In genomic region chr2:3336844-3337243, GRCh38 we compare ENCODE assay signal across 7 cellular contexts.
"Had no signal": no experiment of that assay in that cellular context is flagged by ENCODE, and none has a peak within 500 bp of the region (broad histone marks: within the 10 kb centered on the region; RNA-seq: fewer than 3 reads in every experiment).

No MANE protein-coding gene starts in this region.

- H3K4me3 ChIP-seq: GM23248, HAP-1 had no signal

- H2AFZ ChIP-seq: GM23248 had no signal

- FAIRE-seq: HTR-8/SVneo had no signal

- H3K4me1 ChIP-seq: HAP-1 had no signal

- H3K9me3 ChIP-seq: HAP-1 had no signal

- ATAC-seq: HCT116 had no signal

- H3K27ac ChIP-seq: GM23248 had no signal

- H3K9ac ChIP-seq: GM23248 had no signal

- DNase-seq: GM23248, GOT3, H7, KG1 had no signal

- H3K36me3 ChIP-seq: HAP-1 had no signal
